Comparison of ENCODE assay signal across 39 cellular contexts in genomic region chr9:122837266-122837850, GRCh38. TPM values are rescaled to one million over a fixed set of nuclear protein-coding genes. Genes with fewer than 3 reads are reported as not detected.
"Had no signal": no experiment of that assay in that cellular context is flagged by ENCODE, and none has a peak within 500 bp of the region (broad histone marks: within the 10 kb centered on the region; RNA-seq: fewer than 3 reads in every experiment).

No MANE protein-coding gene starts in this region.

- H3K27ac Mint-ChIP-seq: activated B cell treated with CpG ODN at 0.5 μM for 24 hours; activated CD4-positive, alpha-beta memory T cell treated with anti-CD3 and anti-CD28 coated beads for 36 hours; activated CD4-positive, alpha-beta T cell treated with anti-CD3 and anti-CD28 coated beads, Interleukin-2, amount 10 ng/mL, durations not matched to agents 24 days and 14 days; activated CD8-positive, alpha-beta memory T cell treated with anti-CD3 and anti-CD28 coated beads, Interleukin-2, amount 10 ng/mL, durations not matched to agents 7 days and 5 days; activated naive CD4-positive, alpha-beta T cell treated with anti-CD3 and anti-CD28 coated beads, Interleukin-2, amount 10 ng/mL, durations not matched to agents 7 days and 5 days; activated naive CD4-positive, alpha-beta T cell treated with anti-CD3 and anti-CD28 coated beads, Interleukin-2, amount 50 U/mL, for 24 hours; activated naive CD8-positive, alpha-beta T cell; activated naive CD8-positive, alpha-beta T cell treated with anti-CD3 and anti-CD28 coated beads, Interleukin-2, amount 10 ng/mL, durations not matched to agents 7 days and 5 days; activated naive CD8-positive, alpha-beta T cell treated with anti-CD3 and anti-CD28 coated beads, Interleukin-2, amount 50 U/mL, for 24 hours; activated T-cell treated with anti-CD3 and anti-CD28 coated beads, Interleukin-2, amount 50 U/mL, for 24 hours; activated T-helper 2 cell treated with anti-CD3 and anti-CD28 coated beads, Interferon-gamma antibody, Interleukin-2, Interleukin-4, amounts not matched to agents 10 μg/mL and 5 μg/mL and 100 μg/mL, durations not matched to agents 14 hours and 24 hours and 36 hours; brain; T-helper 1 cell treated with Interleukin-12 subunit alpha and Interleukin-12 subunit beta and Interleukin-4 antibody, amounts not matched to agents 30 μg/mL and 1 μg/mL, for 36 hours; T-helper 2 cell treated with Interferon-gamma antibody and Interleukin-4, amounts not matched to agents 5 μg/mL and 100 μg/mL, for 36 hours had no signal

- H3K27ac ChIP-seq: ascending aorta, cardiac muscle cell, VCaP had no signal

- H3K4me3 Mint-ChIP-seq: activated B cell treated with CpG ODN at 0.5 μM for 24 hours; activated CD4-positive, alpha-beta memory T cell treated with anti-CD3 and anti-CD28 coated beads for 36 hours; activated CD4-positive, alpha-beta T cell treated with anti-CD3 and anti-CD28 coated beads, Interleukin-2, amount 10 ng/mL, durations not matched to agents 24 days and 14 days; activated CD8-positive, alpha-beta memory T cell treated with anti-CD3 and anti-CD28 coated beads, Interleukin-2, amount 10 ng/mL, durations not matched to agents 7 days and 5 days; activated CD8-positive, alpha-beta T cell treated with anti-CD3 and anti-CD28 coated beads for 36 hours; activated naive CD4-positive, alpha-beta T cell treated with anti-CD3 and anti-CD28 coated beads, Interleukin-2, amount 10 ng/mL, durations not matched to agents 7 days and 5 days; activated naive CD4-positive, alpha-beta T cell treated with anti-CD3 and anti-CD28 coated beads, Interleukin-2, amount 50 U/mL, for 24 hours; activated naive CD8-positive, alpha-beta T cell; activated naive CD8-positive, alpha-beta T cell treated with anti-CD3 and anti-CD28 coated beads, Interleukin-2, amount 10 ng/mL, durations not matched to agents 7 days and 5 days; activated naive CD8-positive, alpha-beta T cell treated with anti-CD3 and anti-CD28 coated beads, Interleukin-2, amount 50 U/mL, for 24 hours; activated T-cell treated with anti-CD3 and anti-CD28 coated beads, Interleukin-2, amount 50 U/mL, for 24 hours; brain; central memory CD8-positive, alpha-beta T cell; T-helper 1 cell treated with Interleukin-12 subunit alpha and Interleukin-12 subunit beta and Interleukin-4 antibody, amounts not matched to agents 30 μg/mL and 1 μg/mL, for 36 hours; T-helper 2 cell treated with Interferon-gamma antibody and Interleukin-4, amounts not matched to agents 5 μg/mL and 100 μg/mL, for 36 hours had no signal

- ATAC-seq: activated CD8-positive, alpha-beta memory T cell treated with anti-CD3 and anti-CD28 coated beads, Interleukin-2, amount 10 ng/mL, durations not matched to agents 7 days and 5 days; activated CD8-positive, alpha-beta T cell treated with anti-CD3 and anti-CD28 coated beads for 36 hours; activated naive CD8-positive, alpha-beta T cell treated with anti-CD3 and anti-CD28 coated beads, Interleukin-2, amount 50 U/mL, for 24 hours had no signal

- H3K4me1 ChIP-seq: ascending aorta had no signal

- H3K36me3 ChIP-seq: ascending aorta, cardiac muscle cell had no signal

- H3K4me1 Mint-ChIP-seq: brain had no signal

- H3K9me3 ChIP-seq: ascending aorta had no signal

- H3K36me3 Mint-ChIP-seq: activated CD4-positive, alpha-beta memory T cell treated with anti-CD3 and anti-CD28 coated beads for 36 hours; activated CD8-positive, alpha-beta memory T cell treated with anti-CD3 and anti-CD28 coated beads, Interleukin-2, amount 10 ng/mL, durations not matched to agents 7 days and 5 days; activated naive CD4-positive, alpha-beta T cell treated with anti-CD3 and anti-CD28 coated beads, Interleukin-2, amount 10 ng/mL, durations not matched to agents 7 days and 5 days; activated naive CD4-positive, alpha-beta T cell treated with anti-CD3 and anti-CD28 coated beads, Interleukin-2, amount 50 U/mL, for 24 hours; activated naive CD8-positive, alpha-beta T cell; activated naive CD8-positive, alpha-beta T cell treated with anti-CD3 and anti-CD28 coated beads, Interleukin-2, amount 10 ng/mL, durations not matched to agents 7 days and 5 days; brain had no signal

- H3K27me3 ChIP-seq: ascending aorta, cardiac muscle cell had no signal

- H3K27me3 Mint-ChIP-seq: activated B cell treated with CpG ODN at 0.5 μM for 24 hours; activated CD4-positive, alpha-beta memory T cell treated with anti-CD3 and anti-CD28 coated beads for 36 hours; activated CD4-positive, alpha-beta T cell treated with anti-CD3 and anti-CD28 coated beads, Interleukin-2, amount 10 ng/mL, durations not matched to agents 24 days and 14 days; activated CD8-positive, alpha-beta memory T cell treated with anti-CD3 and anti-CD28 coated beads, Interleukin-2, amount 10 ng/mL, durations not matched to agents 7 days and 5 days; activated CD8-positive, alpha-beta T cell treated with anti-CD3 and anti-CD28 coated beads for 36 hours; activated naive CD4-positive, alpha-beta T cell treated with anti-CD3 and anti-CD28 coated beads, Interleukin-2, amount 50 U/mL, for 24 hours; activated naive CD8-positive, alpha-beta T cell; activated naive CD8-positive, alpha-beta T cell treated with anti-CD3 and anti-CD28 coated beads, Interleukin-2, amount 10 ng/mL, durations not matched to agents 7 days and 5 days; activated naive CD8-positive, alpha-beta T cell treated with anti-CD3 and anti-CD28 coated beads, Interleukin-2, amount 50 U/mL, for 24 hours; activated T-cell treated with anti-CD3 and anti-CD28 coated beads, Interleukin-2, amount 50 U/mL, for 24 hours; brain; central memory CD8-positive, alpha-beta T cell had no signal

- DNase-seq: activated B cell treated with CpG ODN at 0.5 μM for 24 hours; activated CD4-positive, alpha-beta memory T cell treated with anti-CD3 and anti-CD28 coated beads for 36 hours; activated CD4-positive, alpha-beta T cell treated with anti-CD3 and anti-CD28 coated beads for 4 hours; activated CD4-positive, alpha-beta T cell treated with anti-CD3 and anti-CD28 coated beads, Interleukin-2, amount 10 ng/mL, durations not matched to agents 24 days and 14 days; activated CD4-positive, alpha-beta T cell treated with anti-CD3 and anti-CD28 coated beads, Interleukin-2, amount 50 U/mL, for 1 hour; activated CD4-positive, alpha-beta T cell treated with anti-CD3 and anti-CD28 coated beads, Interleukin-2, amount 50 U/mL, for 4 hours; activated CD4-positive, CD25-positive, alpha-beta regulatory T cell treated with anti-CD3 and anti-CD28 coated beads, Interleukin-2, amount 50 U/mL, for 72 hours; activated CD8-positive, alpha-beta memory T cell treated with anti-CD3 and anti-CD28 coated beads for 24 hours; activated CD8-positive, alpha-beta memory T cell treated with anti-CD3 and anti-CD28 coated beads, Interleukin-2, amount 10 ng/mL, durations not matched to agents 7 days and 5 days; activated CD8-positive, alpha-beta memory T cell treated with anti-CD3 and anti-CD28 coated beads, Interleukin-2, amount 50 U/mL, for 48 hours; activated CD8-positive, alpha-beta T cell treated with anti-CD3 and anti-CD28 coated beads for 36 hours; activated effector memory CD4-positive, alpha-beta T cell treated with Interleukin-2 at 50 U/mL for 16 hours; activated gamma-delta T cell; activated naive CD4-positive, alpha-beta T cell treated with anti-CD3 and anti-CD28 coated beads, Interleukin-2, amount 10 ng/mL, durations not matched to agents 7 days and 5 days; activated naive CD4-positive, alpha-beta T cell treated with Interleukin-2 at 50 U/mL for 16 hours; activated naive CD8-positive, alpha-beta T cell treated with anti-CD3 and anti-CD28 coated beads, Interleukin-2, amount 10 ng/mL, durations not matched to agents 7 days and 5 days; activated naive CD8-positive, alpha-beta T cell treated with anti-CD3 and anti-CD28 coated beads, Interleukin-2, amount 50 U/mL, for 24 hours; activated T-cell treated with anti-CD3 and anti-CD28 coated beads, Interleukin-2, amount 50 U/mL, for 24 hours; activated T-cell treated with anti-CD3 and anti-CD28 coated beads, Interleukin-2, amount 50 U/mL, for 48 hours; amygdala; anterior cingulate cortex; caudate nucleus; cerebellar nuclear complex; T-helper 1 cell; T-helper 2 cell; T-helper 9 cell had no signal

- FAIRE-seq: bronchial epithelial cell, TTC549 had no signal

- H3K9me3 Mint-ChIP-seq: activated B cell treated with CpG ODN at 0.5 μM for 24 hours; activated CD4-positive, alpha-beta memory T cell treated with anti-CD3 and anti-CD28 coated beads for 36 hours; activated CD4-positive, alpha-beta T cell treated with anti-CD3 and anti-CD28 coated beads, Interleukin-2, amount 10 ng/mL, durations not matched to agents 24 days and 14 days; activated CD8-positive, alpha-beta T cell treated with anti-CD3 and anti-CD28 coated beads for 36 hours; activated naive CD4-positive, alpha-beta T cell treated with anti-CD3 and anti-CD28 coated beads, Interleukin-2, amount 10 ng/mL, durations not matched to agents 7 days and 5 days; activated naive CD4-positive, alpha-beta T cell treated with anti-CD3 and anti-CD28 coated beads, Interleukin-2, amount 50 U/mL, for 24 hours; activated naive CD8-positive, alpha-beta T cell treated with anti-CD3 and anti-CD28 coated beads, Interleukin-2, amount 50 U/mL, for 24 hours; activated T-cell treated with anti-CD3 and anti-CD28 coated beads, Interleukin-2, amount 50 U/mL, for 24 hours; activated T-helper 2 cell treated with anti-CD3 and anti-CD28 coated beads, Interferon-gamma antibody, Interleukin-2, Interleukin-4, amounts not matched to agents 10 μg/mL and 5 μg/mL and 100 μg/mL, durations not matched to agents 14 hours and 24 hours and 36 hours; central memory CD8-positive, alpha-beta T cell; T-helper 1 cell treated with Interleukin-12 subunit alpha and Interleukin-12 subunit beta and Interleukin-4 antibody, amounts not matched to agents 30 μg/mL and 1 μg/mL, for 36 hours; T-helper 2 cell treated with Interferon-gamma antibody and Interleukin-4, amounts not matched to agents 5 μg/mL and 100 μg/mL, for 36 hours had no signal

- H3K4me3 ChIP-seq: ascending aorta, cardiac muscle cell had no signal

RNA-seq across cellular contexts. Expression of gene OR1K1, which starts 37.4 kb away (rescaled TPM):
- total RNA-seq: activated B cell treated with CpG ODN at 0.5 μM for 24 hours; activated CD4-positive, alpha-beta memory T cell treated with anti-CD3 and anti-CD28 coated beads for 36 hours; activated CD4-positive, alpha-beta T cell treated with anti-CD3 and anti-CD28 coated beads, Interleukin-2, amount 10 ng/mL, durations not matched to agents 24 days and 14 days; activated CD8-positive, alpha-beta memory T cell treated with anti-CD3 and anti-CD28 coated beads, Interleukin-2, amount 10 ng/mL, durations not matched to agents 7 days and 5 days; activated CD8-positive, alpha-beta T cell treated with anti-CD3 and anti-CD28 coated beads for 36 hours; activated naive CD8-positive, alpha-beta T cell treated with anti-CD3 and anti-CD28 coated beads, Interleukin-2, amount 10 ng/mL, durations not matched to agents 7 days and 5 days; activated T-helper 2 cell treated with anti-CD3 and anti-CD28 coated beads, Interferon-gamma antibody, Interleukin-2, Interleukin-4, amounts not matched to agents 10 μg/mL and 5 μg/mL and 100 μg/mL, durations not matched to agents 14 hours and 24 hours and 36 hours; ascending aorta; bronchial epithelial cell; cardiac muscle cell had no signal
- polyA plus RNA-seq: adipose tissue had no signal

RNA-seq across cellular contexts. Expression of gene OR5C1, which starts 48.6 kb away (rescaled TPM):
- total RNA-seq: activated B cell treated with CpG ODN at 0.5 μM for 24 hours; activated CD4-positive, alpha-beta memory T cell treated with anti-CD3 and anti-CD28 coated beads for 36 hours; activated CD4-positive, alpha-beta T cell treated with anti-CD3 and anti-CD28 coated beads, Interleukin-2, amount 10 ng/mL, durations not matched to agents 24 days and 14 days; activated CD8-positive, alpha-beta memory T cell treated with anti-CD3 and anti-CD28 coated beads, Interleukin-2, amount 10 ng/mL, durations not matched to agents 7 days and 5 days; activated CD8-positive, alpha-beta T cell treated with anti-CD3 and anti-CD28 coated beads for 36 hours; activated naive CD8-positive, alpha-beta T cell treated with anti-CD3 and anti-CD28 coated beads, Interleukin-2, amount 10 ng/mL, durations not matched to agents 7 days and 5 days; activated T-helper 2 cell treated with anti-CD3 and anti-CD28 coated beads, Interferon-gamma antibody, Interleukin-2, Interleukin-4, amounts not matched to agents 10 μg/mL and 5 μg/mL and 100 μg/mL, durations not matched to agents 14 hours and 24 hours and 36 hours; ascending aorta; bronchial epithelial cell; cardiac muscle cell had no signal
- polyA plus RNA-seq: cardiac muscle cell had no signal
